ENCODE assay signal across 8 cellular contexts in genomic region chr6:37137201-37137880, GRCh38. TPM values are rescaled to one million over a fixed set of nuclear protein-coding genes. Genes with fewer than 3 reads are reported as not detected.
DNase-seq lines count a peak whose midpoint lies in the region; ATAC-seq and TF ChIP-seq lines count a peak whose summit lies in the region.

No MANE protein-coding gene starts in this region.

- no peak for ATAC-seq in HG03571 (IDR thresholded peaks at IDR 0.05; ENCODE audit: unreplicated experiment)
- ATAC-seq in HG02798 (IDR thresholded peaks at IDR 0.05; ENCODE audit: poor library complexity, unreplicated experiment) = no peak
- no peak for ATAC-seq in HG03469 (IDR thresholded peaks at IDR 0.05; ENCODE audit: unreplicated experiment)

- no peak for TF ChIP-seq CTCF in AG09319 (IDR thresholded peaks at IDR 0.05; ENCODE audit: low read depth, low read length)
- no peak for TF ChIP-seq CTCF in glutamatergic neuron (IDR thresholded peaks at IDR 0.05; ENCODE audit: partially characterized antibody, unreplicated experiment)
- TF ChIP-seq CTCF in retinal pigment epithelial cell (conservative IDR thresholded peaks at IDR 0.05; ENCODE audit: low read depth, low read length) = no peak

- DNase-seq in AG09319 (ENCODE audit: extremely low read depth, low read depth) (peak; percentile 89), HK-2 (ENCODE audit: unreplicated experiment) (peak; percentile 84), glutamatergic neuron (peak; percentile 36), retinal pigment epithelial cell (ENCODE audit: low read depth) (peak; percentile 96)
- DNase-seq in activated T-cell treated with anti-CD3 and anti-CD28 coated beads, Interleukin-2, amount 50 U/mL, for 24 hours = peak; percentile 37

- H3K4me1 Mint-ChIP-seq in activated T-cell treated with anti-CD3 and anti-CD28 coated beads, Interleukin-2, amount 50 U/mL, for 24 hours (ENCODE audit: low read depth) = peaks cover 50% of the 10 kb centered on the region
- H3K4me1 Mint-ChIP-seq in glutamatergic neuron (ENCODE audit: low read depth, unreplicated experiment) = peaks cover 30% of the 10 kb centered on the region

- no peaks in the 10 kb centered on the region for H3K36me3 Mint-ChIP-seq in activated T-cell treated with anti-CD3 and anti-CD28 coated beads, Interleukin-2, amount 50 U/mL, for 24 hours (ENCODE audit: low read depth)
- no peaks in the 10 kb centered on the region for H3K36me3 Mint-ChIP-seq in glutamatergic neuron (ENCODE audit: unreplicated experiment)

- peak overlapping the region; percentile 61 for H3K4me3 Mint-ChIP-seq in activated T-cell treated with anti-CD3 and anti-CD28 coated beads, Interleukin-2, amount 50 U/mL, for 24 hours
- peak overlapping the region; percentile 69 for H3K4me3 Mint-ChIP-seq in glutamatergic neuron (ENCODE audit: unreplicated experiment)

- H3K27ac Mint-ChIP-seq in activated T-cell treated with anti-CD3 and anti-CD28 coated beads, Interleukin-2, amount 50 U/mL, for 24 hours = peak overlapping the region; percentile 90
- H3K27ac Mint-ChIP-seq in glutamatergic neuron (ENCODE audit: unreplicated experiment) = peak overlapping the region; percentile 63

- H3K27me3 Mint-ChIP-seq in activated T-cell treated with anti-CD3 and anti-CD28 coated beads, Interleukin-2, amount 50 U/mL, for 24 hours = no peaks in the 10 kb centered on the region
- peaks cover 3% of the 10 kb centered on the region for H3K27me3 Mint-ChIP-seq in glutamatergic neuron (ENCODE audit: unreplicated experiment)

- peak overlapping the region; percentile 27 for H3K4me3 ChIP-seq in retinal pigment epithelial cell (ENCODE audit: low read length)

- no peaks in the 10 kb centered on the region for H3K9me3 Mint-ChIP-seq in activated T-cell treated with anti-CD3 and anti-CD28 coated beads, Interleukin-2, amount 50 U/mL, for 24 hours
- no peaks in the 10 kb centered on the region for H3K9me3 Mint-ChIP-seq in glutamatergic neuron (ENCODE audit: unreplicated experiment)

RNA-seq across cellular contexts. Expression of gene PIM1, which starts 32.6 kb away (rescaled TPM):
- total RNA-seq in glutamatergic neuron (ENCODE audit: unreplicated experiment) = 22.7 TPM

Comparison
In these comparisons a context has a peak if more than half of its experiments do, and no peak if none do; other contexts are left out.
1. DNase-seq: peak in every context shown above with its lines; median percentile 96 in retinal pigment epithelial cell; 89 in AG09319; 84 in HK-2; 37 in activated T-cell treated with anti-CD3 and anti-CD28 coated beads, Interleukin-2, amount 50 U/mL, for 24 hours; 36 in glutamatergic neuron.